1 cellular context compared by ENCODE assay signal in genomic region chr21:14752006-14752909, GRCh38.
TF ChIP-seq lines count a peak whose summit lies in the region.

No MANE protein-coding gene starts in this region.

TF ChIP-seq in K562, 482 proteins besides CTCF, POLR2A, EP300 and RAD21 (continued from another document and continues in another):
- TF ChIP-seq ZNF280B (CRISPR knock-in tag; IDR thresholded peaks at IDR 0.05) (0 out of 2 replicates have a peak, but pooled peaks have one; percentile 15), MYC (IDR thresholded peaks at IDR 0.05; ENCODE audit: low read depth, low read length) (peak; percentile 56; the same call in 1 of the 2 replicates), MYC (CRISPR knock-in tag; IDR thresholded peaks at IDR 0.05; ENCODE audit: borderline replicate concordance, low read depth) (no peak), SMARCC2 (IDR thresholded peaks at IDR 0.05; ENCODE audit: low read depth) (0 out of 2 replicates have a peak, but pooled peaks have one; percentile 5), MTA1 (IDR thresholded peaks at IDR 0.05; ENCODE audit: borderline replicate concordance) (0 out of 2 replicates have a peak, but pooled peaks have one; percentile 22), THRAP3 (IDR thresholded peaks at IDR 0.05; ENCODE audit: borderline replicate concordance) (0 out of 2 replicates have a peak, but pooled peaks have one; percentile 16), HDAC1 (IDR thresholded peaks at IDR 0.05) (peak; percentile 24 to 87; a peak in 2 of 4 replicates), STAT6 (CRISPR knock-in tag; IDR thresholded peaks at IDR 0.05) (no peak), RCOR1 (IDR thresholded peaks at IDR 0.05; ENCODE audit: borderline replicate concordance in 1 of 2, low read depth in 2 of 2, low read length in 2 of 2) (peak; percentile 9 to 71; a peak in 2 of 4 replicates), ZNF57 (CRISPR knock-in tag; IDR thresholded peaks at IDR 0.05) (no peak), XRCC4 (IDR thresholded peaks at IDR 0.05; ENCODE audit: extremely low read depth, insufficient read depth, insufficient read length) (no peak), MNT (conservative IDR thresholded peaks at IDR 0.05) (peak in 1 of 2 experiments; percentile 46; a peak in 1 of 4 replicates), FOXK2 (conservative IDR thresholded peaks at IDR 0.05 in 1 of 2, IDR thresholded peaks at IDR 0.05 in 1 of 2; ENCODE audit: low read depth in 2 of 2) (peak in 1 of 2 experiments; percentile 60; a peak in 1 of 4 replicates), CEBPB (tag; IDR thresholded peaks at IDR 0.05) (peak; percentile 84), ZBTB2 (IDR thresholded peaks at IDR 0.05) (0 out of 2 replicates have a peak, but pooled peaks have one; percentile 30), TARDBP (IDR thresholded peaks at IDR 0.05) (no peak), ATF3 (IDR thresholded peaks at IDR 0.05) (peak; percentile 94), ATF3 (CRISPR knock-in tag; conservative IDR thresholded peaks at IDR 0.05) (no peak), MGA (IDR thresholded peaks at IDR 0.05) (peak; percentile 20; the same call in 1 of the 2 replicates), ARID1B (IDR thresholded peaks at IDR 0.05) (peak; percentile 81), MLLT1 (IDR thresholded peaks at IDR 0.05) (peak; percentile 89 to 91), ATF4 (CRISPR knock-in tag; IDR thresholded peaks at IDR 0.05) (peak; percentile 68), STAT5A (IDR thresholded peaks at IDR 0.05; ENCODE audit: borderline replicate concordance, low read length) (0 out of 2 replicates have a peak, but pooled peaks have one; percentile 8), ELF4 (CRISPR knock-in tag; IDR thresholded peaks at IDR 0.05) (peak; percentile 59; the same call in 1 of the 2 replicates), ZNF408 (CRISPR knock-in tag; IDR thresholded peaks at IDR 0.05; ENCODE audit: low read depth) (no peak)
